26 cellular contexts compared by ENCODE assay signal in the genomic region with DNA sequence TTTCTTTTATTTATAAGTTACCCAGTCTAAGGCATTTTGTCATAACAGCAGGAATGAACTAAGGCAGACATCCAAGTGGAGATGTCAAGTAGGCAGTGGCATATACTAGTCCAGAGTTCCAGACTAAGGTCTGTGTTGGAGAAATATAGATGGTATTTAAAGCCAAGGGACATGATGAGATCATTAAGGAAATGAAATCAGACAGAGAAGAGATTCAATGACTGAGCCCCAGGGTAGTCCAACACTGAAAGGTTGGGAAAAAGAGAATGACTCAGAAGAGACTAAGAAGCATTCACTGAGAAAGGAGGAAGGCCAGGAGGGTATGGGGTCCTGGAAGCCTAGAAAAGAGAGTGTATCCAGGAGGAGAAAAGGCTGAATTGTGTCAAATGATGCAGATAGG.
DNase-seq lines count a peak whose midpoint lies in the region; ATAC-seq, FAIRE-seq and TF ChIP-seq lines count a peak whose summit lies in the region.
"Had no signal": no experiment of that assay in that cellular context is flagged by ENCODE, and none has a peak within 500 bp of the region (broad histone marks: within the 10 kb centered on the region; RNA-seq: fewer than 3 reads in every experiment).

No MANE protein-coding gene starts in this region.

- H3K9ac ChIP-seq in mammary epithelial cell (ENCODE audit: insufficient read depth, low read length) (no peak overlapping the region), kidney (ENCODE audit: low read length in 2 of 2) (no peak overlapping the region)

- H4K20me1 ChIP-seq in mammary epithelial cell (ENCODE audit: insufficient read depth, low read length) (no peaks in the 10 kb centered on the region), GM23338 (replicated peaks; ENCODE audit: insufficient read depth) (no peaks in the 10 kb centered on the region)

- no peaks in the 10 kb centered on the region for H3K9me2 ChIP-seq in GM23338 (ENCODE audit: insufficient read depth)

- no peak overlapping the region for H3K4me3 Mint-ChIP-seq in GM23338
- no peak overlapping the region for H3K4me3 Mint-ChIP-seq in activated CD4-positive, alpha-beta memory T cell treated with anti-CD3 and anti-CD28 coated beads, Interleukin-2, amount 10 ng/mL, durations not matched to agents 7 days and 5 days
- H3K4me3 Mint-ChIP-seq: activated naive CD8-positive, alpha-beta T cell had no signal

- no peak overlapping the region for H2AFZ ChIP-seq in mammary epithelial cell (ENCODE audit: low read depth, low read length)
- no peak overlapping the region for H2AFZ ChIP-seq in GM23338

- DNase-seq in AG08395 (ENCODE audit: low spot score) (peak; percentile 47), HS-5 (ENCODE audit: low read depth) (peak; percentile 10), mammary epithelial cell (peak; percentile 43), kidney glomerular epithelial cell (lab: John Stamatoyannopoulos, UW) (peak; percentile 9), kidney (no peak), GM23338 (ENCODE audit: low spot score) (no peak), amniotic stem cell (lab: John Stamatoyannopoulos, UW) (no peak)
- no peak for DNase-seq in activated CD4-positive, alpha-beta memory T cell treated with anti-CD3 and anti-CD28 coated beads, Interleukin-2, amount 10 ng/mL, durations not matched to agents 7 days and 5 days
- DNase-seq: activated CD4-positive, alpha-beta T cell treated with anti-CD3 and anti-CD28 coated beads, Interleukin-2, amount 50 U/mL, for 48 hours; activated CD8-positive, alpha-beta memory T cell treated with anti-CD3 and anti-CD28 coated beads, Interleukin-2, amount 50 U/mL, for 48 hours; BE2C; IMR-90; NCI-H1092 treated with DMSO at 0.1 percent for 48 hours; NCI-H2029; NCI-H345; OCI-M1; SHP77; stimulated activated CD8-positive, alpha-beta memory T cell treated with anti-CD3 and anti-CD28 coated beads, Interleukin-4, amount 100 ng/mL, for 48 hours; stomach; SW 1271; trophoblast cell had no signal

- BruUV-seq in mammary epithelial cell (replicated peaks; lab: Mats Ljungman, UMichigan) = no TSS peak

- no peaks in the 10 kb centered on the region for H3K27me3 Mint-ChIP-seq in GM23338 (ENCODE audit: insufficient read depth, low read depth, poor library complexity)
- peaks cover 8% of the 10 kb centered on the region for H3K27me3 Mint-ChIP-seq in activated CD4-positive, alpha-beta memory T cell treated with anti-CD3 and anti-CD28 coated beads, Interleukin-2, amount 10 ng/mL, durations not matched to agents 7 days and 5 days

- ATAC-seq in GM23338 = no peak

- H3K9me3 ChIP-seq in mammary epithelial cell (replicated peaks; ENCODE audit: insufficient read depth, low read length) (no peaks in the 10 kb centered on the region), kidney (ENCODE audit: control insufficient read depth in 1 of 2, low read length in 2 of 2) (no peaks in the 10 kb centered on the region)
- H3K9me3 ChIP-seq: BE2C, stomach had no signal

- dilution Hi-C loops in mammary epithelial cell (cut with HindIII; ENCODE audit: low sequenced_read_pairs) = no loop called here

- no peaks in the 10 kb centered on the region for H3K36me3 Mint-ChIP-seq in GM23338 (ENCODE audit: low read depth)
- H3K36me3 Mint-ChIP-seq in activated CD4-positive, alpha-beta memory T cell treated with anti-CD3 and anti-CD28 coated beads, Interleukin-2, amount 10 ng/mL, durations not matched to agents 7 days and 5 days (ENCODE audit: low read depth) = no peaks in the 10 kb centered on the region

- H3K27ac ChIP-seq in mammary epithelial cell (ENCODE audit: insufficient read depth, low read depth, low read length) (no peak overlapping the region), kidney (ENCODE audit: low read depth in 2 of 2, low read length in 2 of 2) (no peak overlapping the region), GM23338 (ENCODE audit: low read depth) (no peak overlapping the region)
- H3K27ac ChIP-seq: HL-60, stomach had no signal

- TF ChIP-seq CTCF in mammary epithelial cell (conservative IDR thresholded peaks at IDR 0.05 in 1 of 2, IDR thresholded peaks at IDR 0.05 in 1 of 2; ENCODE audit: extremely low read depth in 1 of 2, insufficient read depth in 1 of 2, low read depth in 1 of 2, low read length in 2 of 2) = no peak
- TF ChIP-seq CTCF in kidney (IDR thresholded peaks at IDR 0.05; ENCODE audit: borderline replicate concordance, extremely low read depth, insufficient read depth) = no peak
- no peak for TF ChIP-seq CTCF in GM23338 (conservative IDR thresholded peaks at IDR 0.05; ENCODE audit: low read depth in 2 of 2)

- FAIRE-seq in kidney (lab: Jason Lieb, UNC) = no peak
- FAIRE-seq: islet of Langerhans had no signal

- H3K27ac Mint-ChIP-seq in GM23338 = no peak overlapping the region
- no peak overlapping the region for H3K27ac Mint-ChIP-seq in activated CD4-positive, alpha-beta memory T cell treated with anti-CD3 and anti-CD28 coated beads, Interleukin-2, amount 10 ng/mL, durations not matched to agents 7 days and 5 days
- H3K27ac Mint-ChIP-seq: activated naive CD8-positive, alpha-beta T cell; activated T-helper 2 cell treated with anti-CD3 and anti-CD28 coated beads, Interferon-gamma antibody, Interleukin-2, Interleukin-4, amounts not matched to agents 10 μg/mL and 5 μg/mL and 100 μg/mL, durations not matched to agents 14 hours and 24 hours and 36 hours; progenitor cell of endocrine pancreas had no signal

- peaks cover 5% of the 10 kb centered on the region for H3K4me1 Mint-ChIP-seq in GM23338
- no peaks in the 10 kb centered on the region for H3K4me1 Mint-ChIP-seq in activated CD4-positive, alpha-beta memory T cell treated with anti-CD3 and anti-CD28 coated beads, Interleukin-2, amount 10 ng/mL, durations not matched to agents 7 days and 5 days

- intact Hi-C loops in mammary epithelial cell (cut with micrococcal nuclease) = no loop called here
- intact Hi-C loops in kidney (cut with DNase I) = no loop called here

- no peaks in the 10 kb centered on the region for H3K9me3 Mint-ChIP-seq in GM23338
- no peaks in the 10 kb centered on the region for H3K9me3 Mint-ChIP-seq in activated CD4-positive, alpha-beta memory T cell treated with anti-CD3 and anti-CD28 coated beads, Interleukin-2, amount 10 ng/mL, durations not matched to agents 7 days and 5 days
- H3K9me3 Mint-ChIP-seq: activated T-helper 2 cell treated with anti-CD3 and anti-CD28 coated beads, Interferon-gamma antibody, Interleukin-2, Interleukin-4, amounts not matched to agents 10 μg/mL and 5 μg/mL and 100 μg/mL, durations not matched to agents 14 hours and 24 hours and 36 hours had no signal

- peaks cover 3% of the 10 kb centered on the region for H3K27me3 ChIP-seq in mammary epithelial cell (ENCODE audit: insufficient read depth, low read length)
- no peaks in the 10 kb centered on the region for H3K27me3 ChIP-seq in GM23338 (ENCODE audit: insufficient read depth)
- H3K27me3 ChIP-seq: BE2C, stomach had no signal

- H3K4me2 ChIP-seq in mammary epithelial cell (ENCODE audit: insufficient read depth, low read depth, low read length) (no peak overlapping the region), GM23338 (no peak overlapping the region)

- H3K4me3 ChIP-seq in mammary epithelial cell (replicated peaks in 1 of 3; ENCODE audit: insufficient read depth in 1 of 3, low read depth in 2 of 3, low read length in 3 of 3) = no peak overlapping the region
- no peak overlapping the region for H3K4me3 ChIP-seq in kidney (ENCODE audit: low read length in 2 of 2)
- H3K4me3 ChIP-seq in GM23338 = no peak overlapping the region
- H3K4me3 ChIP-seq: stomach had no signal

- in situ Hi-C loops in mammary epithelial cell (cut with MboI; ENCODE audit: low sequenced_read_pairs in 2 of 2) = no loop called here

- H3K4me1 ChIP-seq in mammary epithelial cell (ENCODE audit: insufficient read depth, low read length) (no peaks in the 10 kb centered on the region), kidney (ENCODE audit: control insufficient read depth in 1 of 2, insufficient read depth in 1 of 2, low read depth in 1 of 2, low read length in 2 of 2) (no peaks in the 10 kb centered on the region), GM23338 (ENCODE audit: insufficient read depth) (0 out of 2 replicates have a peak, but pooled peaks cover 8% of the 10 kb centered on the region)
- H3K4me1 ChIP-seq: BE2C had no signal

- H3F3A ChIP-seq in GM23338 (replicated peaks; ENCODE audit: low read depth) = no peaks in the 10 kb centered on the region

- POLR2A ChIA-PET in activated CD4-positive, alpha-beta memory T cell treated with anti-CD3 and anti-CD28 coated beads, Interleukin-2, amount 10 ng/mL, durations not matched to agents 7 days and 5 days (lab: Charles Lee) = no interaction called here

- H3K79me2 ChIP-seq in mammary epithelial cell (ENCODE audit: insufficient read depth, low read length) (no peaks in the 10 kb centered on the region), GM23338 (replicated peaks; ENCODE audit: insufficient read depth) (no peaks in the 10 kb centered on the region)

- CTCF ChIA-PET in mammary epithelial cell (lab: Charles Lee; ENCODE audit: low non-redundant PET) = no interaction called here
- CTCF ChIA-PET in activated CD4-positive, alpha-beta memory T cell treated with anti-CD3 and anti-CD28 coated beads, Interleukin-2, amount 10 ng/mL, durations not matched to agents 7 days and 5 days (lab: Charles Lee) = no interaction called here

- H3K36me3 ChIP-seq in mammary epithelial cell (ENCODE audit: insufficient read depth, low read length) (no peaks in the 10 kb centered on the region), kidney (ENCODE audit: control insufficient read depth in 1 of 2, insufficient read depth in 2 of 2, low read length in 2 of 2) (no peaks in the 10 kb centered on the region), GM23338 (ENCODE audit: insufficient read depth) (no peaks in the 10 kb centered on the region)
- H3K36me3 ChIP-seq: BE2C, stomach had no signal

TF ChIP-seq in GM23338, 12 proteins besides CTCF, POLR2A, EP300 and RAD21 (continues in another document):
- TF ChIP-seq POLR2AphosphoS5 (IDR thresholded peaks at IDR 0.05; ENCODE audit: low read depth) = no peak
- no peak for TF ChIP-seq CREB1 (CRISPR knock-in tag; IDR thresholded peaks at IDR 0.05; ENCODE audit: low read depth)
- TF ChIP-seq EZH2 (IDR thresholded peaks at IDR 0.05; ENCODE audit: low read depth, unreplicated experiment) = no peak

Comparison
In these comparisons a context has a peak if more than half of its experiments do, and no peak if none do; other contexts are left out.
1. DNase-seq: peak in AG08395 (single experiment), HS-5 (single experiment), mammary epithelial cell (single experiment) and kidney glomerular epithelial cell (single experiment); none in kidney (single experiment), GM23338 (single experiment), activated CD4-positive, alpha-beta memory T cell treated with anti-CD3 and anti-CD28 coated beads, Interleukin-2, amount 10 ng/mL, durations not matched to agents 7 days and 5 days (single experiment) and amniotic stem cell (single experiment).